Comparison of ENCODE assay signal across 12 cellular contexts in genomic region chr15:96323250-96324162, GRCh38. TPM values are rescaled to one million over a fixed set of nuclear protein-coding genes. Genes with fewer than 3 reads are reported as not detected.
DNase-seq lines count a peak whose midpoint lies in the region; ATAC-seq, FAIRE-seq and TF ChIP-seq lines count a peak whose summit lies in the region.
"Had no signal": no experiment of that assay in that cellular context is flagged by ENCODE, and none has a peak within 500 bp of the region (broad histone marks: within the 10 kb centered on the region; RNA-seq: fewer than 3 reads in every experiment).

No MANE protein-coding gene starts in this region.

- H3K27me3 ChIP-seq in PC-3 (ENCODE audit: low read length): no peaks in the 10 kb centered on the region
- H3K27me3 ChIP-seq in endothelial cell of umbilical vein (ENCODE audit: control insufficient read depth in 2 of 2, insufficient read depth in 2 of 2, low read length in 2 of 2): no peaks in the 10 kb centered on the region
- H3K27me3 ChIP-seq in lung (ENCODE audit: control insufficient read depth, insufficient read depth): peaks cover 5% of the 10 kb centered on the region
- H3K27me3 ChIP-seq in subcutaneous abdominal adipose tissue (ENCODE audit: control insufficient read depth in 5 of 5, insufficient read depth in 4 of 5, low read length in 5 of 5): peaks cover 3 to 19% (median 10%) of the 10 kb centered on the region in 5 donors
- H3K27me3 ChIP-seq in CD8-positive, alpha-beta memory T cell (ENCODE audit: insufficient read depth, low read length, poor library complexity, severe bottlenecking): peaks cover 57% of the 10 kb centered on the region

- POLR2A ChIA-PET in PC-3 (lab: Charles Lee; ENCODE audit: unreplicated experiment) (no interaction called here), endothelial cell of umbilical vein (lab: Charles Lee) (interaction anchor here (1.2 to 1.5 kb wide), 3 partner anchors 13 to 50 kb away, joined by 3 to 8 read pairs (median 6); no protein-coding TSS in a partner anchor)
- POLR2A ChIA-PET in CD8-positive, alpha-beta memory T cell (lab: Charles Lee): no interaction called here

- TF ChIP-seq POLR2A in endothelial cell of umbilical vein (IDR thresholded peaks at IDR 0.05; ENCODE audit: low read depth, low read length): no peak

- peaks cover 0 to 20% (median 7%) of the 10 kb centered on the region in 5 donors for H3K9me3 Mint-ChIP-seq in CD8-positive, alpha-beta memory T cell
- H3K9me3 Mint-ChIP-seq: activated T-helper 17 cell treated with anti-CD3 and anti-CD28 coated beads, Interleukin-2, amount 50 U/mL, for 72 hours had no signal

- H3K9me1 ChIP-seq in endothelial cell of umbilical vein (replicated peaks; ENCODE audit: control insufficient read depth, extremely low read depth, insufficient read depth, low read length): no peaks in the 10 kb centered on the region

- FAIRE-seq in endothelial cell of umbilical vein (lab: Jason Lieb, UNC): no peak
- FAIRE-seq: colon had no signal

- H3K9ac ChIP-seq in PC-3 (ENCODE audit: low read length) (no peak overlapping the region), endothelial cell of umbilical vein (replicated peaks; ENCODE audit: extremely low read depth, insufficient read depth, low read length) (peak overlapping the region; percentile 97), subcutaneous abdominal adipose tissue (ENCODE audit: low read length in 5 of 5) (no peak overlapping the region)

- intact Hi-C loops in PC-3 (cut with micrococcal nuclease): loop anchor here (10.0 kb wide), 1 partner anchor 911 kb away; no protein-coding TSS in a partner anchor
- intact Hi-C loops in endothelial cell of umbilical vein (cut with micrococcal nuclease): loop anchor here (1.0 to 5.0 kb wide), 3 partner anchors 639 to 1653 kb away; no protein-coding TSS in a partner anchor

- no peak for DNase-seq in PC-3
- peak; percentile 49 for DNase-seq in endothelial cell of umbilical vein (ENCODE audit: low read depth, low spot score)
- DNase-seq in lung (ENCODE audit: low spot score): no peak
- DNase-seq in NCI-H345 treated with DMSO at 0.1 percent for 48 hours (lab: John Stamatoyannopoulos, UW; ENCODE audit: unreplicated experiment): no peak
- DNase-seq in cortex of kidney (lab: John Stamatoyannopoulos, UW): no peak
- no peak for DNase-seq in CD8-positive, alpha-beta memory T cell
- DNase-seq: NCI-H2171 treated with DMSO at 0.1 percent for 48 hours, SHP77 treated with DMSO at 0.1 percent for 48 hours had no signal

- H3K27ac ChIP-seq in PC-3 (ENCODE audit: low read length): no peak overlapping the region
- peak overlapping the region; percentile 85 for H3K27ac ChIP-seq in endothelial cell of umbilical vein (ENCODE audit: insufficient read depth, low read depth, low read length)
- H3K27ac ChIP-seq in lung (ENCODE audit: low read depth in 1 of 2, low read length in 1 of 2): peak overlapping the region; percentile 52 to 86
- H3K27ac ChIP-seq in subcutaneous abdominal adipose tissue (ENCODE audit: low read depth, low read length): peak overlapping the region; percentile 55
- H3K27ac ChIP-seq in CD8-positive, alpha-beta memory T cell (ENCODE audit: low read depth, low read length): no peak overlapping the region

- dilution Hi-C loops in endothelial cell of umbilical vein (cut with MboI; ENCODE audit: extremely low pct_ligation_motif_present, low sequenced_read_pairs): no loop called here

- no peak for ATAC-seq in PC-3
- no peak for ATAC-seq in lung (ENCODE audit: insufficient read depth, low FRiP score)
- ATAC-seq in HG02571 (IDR thresholded peaks at IDR 0.05; ENCODE audit: unreplicated experiment): no peak
- ATAC-seq: activated T-helper 17 cell treated with anti-CD3 and anti-CD28 coated beads, Interleukin-2, amount 50 U/mL, for 72 hours had no signal

- CTCF ChIA-PET in PC-3 (lab: Charles Lee): no interaction called here
- CTCF ChIA-PET in endothelial cell of umbilical vein (lab: Charles Lee): interaction anchor here (1.1 to 1.8 kb wide), 3 partner anchors 27 to 1064 kb away, joined by 3 to 6 read pairs (median 4); no protein-coding TSS in a partner anchor
- CTCF ChIA-PET in CD8-positive, alpha-beta memory T cell (lab: Charles Lee): no interaction called here

- H3K4me3 ChIP-seq in PC-3 (ENCODE audit: low read length): no peak overlapping the region
- H3K4me3 ChIP-seq in endothelial cell of umbilical vein (replicated peaks in 1 of 3; ENCODE audit: insufficient read depth in 1 of 3, low read depth in 1 of 3, low read length in 3 of 3): peak overlapping the region in 2 of 3 experiments; percentile 29 to 89
- H3K4me3 ChIP-seq in lung: no peak overlapping the region
- peak overlapping the region in 3 of 5 donors; percentile 69 to 77 (median 71) for H3K4me3 ChIP-seq in subcutaneous abdominal adipose tissue (ENCODE audit: low read depth in 1 of 5, low read length in 5 of 5)
- no peak overlapping the region for H3K4me3 ChIP-seq in CD8-positive, alpha-beta memory T cell (ENCODE audit: low read length)

- H3K4me1 Mint-ChIP-seq in CD8-positive, alpha-beta memory T cell: peaks cover 0 to 15% (median 8%) of the 10 kb centered on the region in 3 donors
- H3K4me1 Mint-ChIP-seq: activated T-helper 17 cell treated with anti-CD3 and anti-CD28 coated beads, Interleukin-2, amount 50 U/mL, for 72 hours had no signal

- peaks cover 55% of the 10 kb centered on the region for H3K79me2 ChIP-seq in PC-3 (ENCODE audit: low read length)
- H3K79me2 ChIP-seq in endothelial cell of umbilical vein (ENCODE audit: control insufficient read depth, insufficient read depth, low read length): peaks cover 98% of the 10 kb centered on the region

- H3F3A ChIP-seq in PC-3 (ENCODE audit: low read length, unreplicated experiment): peaks cover 7% of the 10 kb centered on the region

- no peak overlapping the region for H3K4me3 Mint-ChIP-seq in CD8-positive, alpha-beta memory T cell
- H3K4me3 Mint-ChIP-seq: activated T-helper 17 cell treated with anti-CD3 and anti-CD28 coated beads, Interleukin-2, amount 50 U/mL, for 72 hours had no signal

- no peaks in the 10 kb centered on the region for H3K36me3 ChIP-seq in PC-3 (ENCODE audit: low read depth, low read length)
- no peaks in the 10 kb centered on the region for H3K36me3 ChIP-seq in endothelial cell of umbilical vein (ENCODE audit: control insufficient read depth in 2 of 2, extremely low read depth in 1 of 2, insufficient read depth in 2 of 2, low read length in 2 of 2)
- H3K36me3 ChIP-seq in lung (ENCODE audit: control insufficient read depth in 2 of 2, insufficient read depth in 2 of 2, low read length in 2 of 2): no peaks in the 10 kb centered on the region
- no peaks in the 10 kb centered on the region for H3K36me3 ChIP-seq in subcutaneous abdominal adipose tissue (ENCODE audit: control insufficient read depth in 5 of 5, insufficient read depth in 5 of 5, low read length in 5 of 5)
- H3K36me3 ChIP-seq in CD8-positive, alpha-beta memory T cell (ENCODE audit: insufficient read depth, low read length): no peaks in the 10 kb centered on the region

- H3K4me2 ChIP-seq in PC-3 (ENCODE audit: low read length) (peak overlapping the region; percentile 97), endothelial cell of umbilical vein (ENCODE audit: insufficient read depth, low read length) (peak overlapping the region; percentile 88)

- H3K9me3 ChIP-seq in PC-3 (ENCODE audit: low read length) (no peaks in the 10 kb centered on the region), endothelial cell of umbilical vein (replicated peaks; ENCODE audit: control insufficient read depth, insufficient read depth, low read length) (no peaks in the 10 kb centered on the region), lung (ENCODE audit: control insufficient read depth in 2 of 2, insufficient read depth in 1 of 2, low read length in 1 of 2) (no peaks in the 10 kb centered on the region), subcutaneous abdominal adipose tissue (ENCODE audit: control insufficient read depth in 5 of 5, low read length in 5 of 5) (no peaks in the 10 kb centered on the region)
- H3K9me3 ChIP-seq in CD8-positive, alpha-beta memory T cell (ENCODE audit: low read length): no peaks in the 10 kb centered on the region

- peaks cover 37% of the 10 kb centered on the region for H3K4me1 ChIP-seq in PC-3 (ENCODE audit: insufficient read depth, low read length)
- peaks cover 71% of the 10 kb centered on the region for H3K4me1 ChIP-seq in endothelial cell of umbilical vein (ENCODE audit: control insufficient read depth, extremely low read depth, insufficient read depth, low read length)
- H3K4me1 ChIP-seq in lung (ENCODE audit: control insufficient read depth in 2 of 2, insufficient read depth in 2 of 2, low read length in 2 of 2): peaks cover 0 to 5% of the 10 kb centered on the region in 2 donors
- peaks cover 0 to 72% (median 48%) of the 10 kb centered on the region in 5 donors for H3K4me1 ChIP-seq in subcutaneous abdominal adipose tissue (ENCODE audit: control insufficient read depth in 5 of 5, insufficient read depth in 5 of 5, low read length in 5 of 5)
- H3K4me1 ChIP-seq in CD8-positive, alpha-beta memory T cell (ENCODE audit: insufficient read depth, low read length): no peaks in the 10 kb centered on the region

- no peak for TF ChIP-seq CTCF in PC-3 (conservative IDR thresholded peaks at IDR 0.05; ENCODE audit: low read depth, low read length)
- no peak for TF ChIP-seq CTCF in endothelial cell of umbilical vein (IDR thresholded peaks at IDR 0.05; ENCODE audit: extremely low read depth in 1 of 2, insufficient read depth in 1 of 2, low read depth in 1 of 2, low read length in 2 of 2)
- no peak for TF ChIP-seq CTCF in lung (IDR thresholded peaks at IDR 0.05; ENCODE audit: control extremely low read depth, extremely low read depth)

- WGBS in lung, 2 donors: 36 to 58% methylated on average over 31 of the region's 31 CpGs

- H3K36me3 Mint-ChIP-seq in CD8-positive, alpha-beta memory T cell: no peaks in the 10 kb centered on the region

- H2AFZ ChIP-seq in PC-3 (ENCODE audit: low read length): no peak overlapping the region
- H2AFZ ChIP-seq in endothelial cell of umbilical vein (ENCODE audit: low read depth, low read length): peak overlapping the region; percentile 9

- H3K27ac Mint-ChIP-seq in CD8-positive, alpha-beta memory T cell: no peak overlapping the region
- H3K27ac Mint-ChIP-seq: activated T-helper 17 cell treated with anti-CD3 and anti-CD28 coated beads, Interleukin-2, amount 50 U/mL, for 72 hours had no signal

- no peaks in the 10 kb centered on the region for H3K9me2 ChIP-seq in PC-3 (replicated peaks; ENCODE audit: low read length)

- BruUV-seq in PC-3 (replicated peaks; lab: Mats Ljungman, UMichigan) (no TSS peak), endothelial cell of umbilical vein (replicated peaks; lab: Mats Ljungman, UMichigan) (no TSS peak)

- no peaks in the 10 kb centered on the region for H4K20me1 ChIP-seq in PC-3 (ENCODE audit: low read length)
- no peaks in the 10 kb centered on the region for H4K20me1 ChIP-seq in endothelial cell of umbilical vein (replicated peaks; ENCODE audit: control insufficient read depth, extremely low read depth, insufficient read depth, low read length)

- H3K27me3 Mint-ChIP-seq in CD8-positive, alpha-beta memory T cell: peaks cover 51 to 80% of the 10 kb centered on the region in 2 donors

RNA-seq across cellular contexts. Expression of gene NR2F2, which starts 7.0 kb away (rescaled TPM):
- total RNA-seq in PC-3 (2014; rRNA removed) (19.0 and 19.6 TPM in 2 replicates), endothelial cell of umbilical vein (153 and 182 TPM in 2 replicates), lung (10 to 100 TPM; 41.9 to 73.5 TPM)
- polyA plus RNA-seq in endothelial cell of umbilical vein (105 and 120 TPM in 2 replicates), lung (10 to 100 TPM; 15.0 to 28.9 TPM)
- polyA plus RNA-seq in endothelial cell of umbilical vein (2011; cell fraction: cytosol; rRNA removed): 108 and 112 TPM in 2 replicates
- polyA plus RNA-seq in endothelial cell of umbilical vein (2011; cell fraction: nucleus; rRNA removed): 115 and 122 TPM in 2 replicates
- polyA plus RNA-seq in endothelial cell of umbilical vein (2012): 242 and 247 TPM in 2 replicates
- polyA minus RNA-seq in endothelial cell of umbilical vein: 77.0 and 94.2 TPM in 2 replicates
- 23.5 TPM for polyA minus RNA-seq in endothelial cell of umbilical vein (2011; cell fraction: cytosol; rRNA and poly(A)+ RNA removed)
- 98.6 and 113 TPM in 2 replicates for polyA minus RNA-seq in endothelial cell of umbilical vein (2011; cell fraction: nucleus; rRNA and poly(A)+ RNA removed)
- total RNA-seq in CD8-positive, alpha-beta memory T cell: not detected
- not detected for polyA plus RNA-seq in CD8-positive, alpha-beta memory T cell
- total RNA-seq: activated T-helper 17 cell treated with anti-CD3 and anti-CD28 coated beads, Interleukin-2, amount 50 U/mL, for 72 hours had no signal

Comparison
In these comparisons a context has a peak if more than half of its experiments do, and no peak if none do; other contexts are left out.
1. H3K27ac ChIP-seq: peak in endothelial cell of umbilical vein (single experiment), lung (2 of 2) and subcutaneous abdominal adipose tissue (single experiment); none in PC-3 (single experiment) and CD8-positive, alpha-beta memory T cell (single experiment).
2. H3K4me3 ChIP-seq: peak in endothelial cell of umbilical vein (2 of 3) and subcutaneous abdominal adipose tissue (3 of 5); none in PC-3 (single experiment), lung (single experiment) and CD8-positive, alpha-beta memory T cell (single experiment).
3. RNA of gene NR2F2, which starts 7.0 kb away (total RNA-seq): 153 to 182 TPM in endothelial cell of umbilical vein, 41.9 to 73.5 TPM in lung and 19.0 to 19.6 TPM in PC-3; not detected in CD8-positive, alpha-beta memory T cell; every median in the first group is over 10 times any median in the second.